1 cellular context compared by ENCODE assay signal in the genomic region with DNA sequence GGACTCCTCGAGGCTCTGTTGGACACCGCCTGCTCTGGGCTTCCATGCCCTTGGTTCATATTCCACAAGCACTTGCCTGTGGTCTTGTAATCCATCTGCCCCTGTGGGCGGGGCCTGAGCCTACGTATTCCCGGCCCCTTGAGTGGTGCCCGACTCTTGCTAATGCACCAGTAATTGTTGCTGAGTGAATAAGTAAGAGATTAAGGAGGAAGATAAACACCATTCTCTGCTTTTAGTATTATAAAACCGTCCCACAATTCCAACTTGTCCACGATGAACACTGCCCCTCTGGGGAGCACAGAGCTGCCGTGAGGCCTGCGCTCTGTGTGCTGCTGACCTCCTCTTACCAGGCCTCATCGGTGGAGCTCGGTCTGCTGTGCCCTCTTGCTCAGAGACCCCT.
TF ChIP-seq lines count a peak whose summit lies in the region.

No MANE protein-coding gene starts in this region.

TF ChIP-seq in HepG2, 621 proteins besides CTCF, POLR2A, EP300 and RAD21 (continued from another document):
- TF ChIP-seq, protein P1, sequence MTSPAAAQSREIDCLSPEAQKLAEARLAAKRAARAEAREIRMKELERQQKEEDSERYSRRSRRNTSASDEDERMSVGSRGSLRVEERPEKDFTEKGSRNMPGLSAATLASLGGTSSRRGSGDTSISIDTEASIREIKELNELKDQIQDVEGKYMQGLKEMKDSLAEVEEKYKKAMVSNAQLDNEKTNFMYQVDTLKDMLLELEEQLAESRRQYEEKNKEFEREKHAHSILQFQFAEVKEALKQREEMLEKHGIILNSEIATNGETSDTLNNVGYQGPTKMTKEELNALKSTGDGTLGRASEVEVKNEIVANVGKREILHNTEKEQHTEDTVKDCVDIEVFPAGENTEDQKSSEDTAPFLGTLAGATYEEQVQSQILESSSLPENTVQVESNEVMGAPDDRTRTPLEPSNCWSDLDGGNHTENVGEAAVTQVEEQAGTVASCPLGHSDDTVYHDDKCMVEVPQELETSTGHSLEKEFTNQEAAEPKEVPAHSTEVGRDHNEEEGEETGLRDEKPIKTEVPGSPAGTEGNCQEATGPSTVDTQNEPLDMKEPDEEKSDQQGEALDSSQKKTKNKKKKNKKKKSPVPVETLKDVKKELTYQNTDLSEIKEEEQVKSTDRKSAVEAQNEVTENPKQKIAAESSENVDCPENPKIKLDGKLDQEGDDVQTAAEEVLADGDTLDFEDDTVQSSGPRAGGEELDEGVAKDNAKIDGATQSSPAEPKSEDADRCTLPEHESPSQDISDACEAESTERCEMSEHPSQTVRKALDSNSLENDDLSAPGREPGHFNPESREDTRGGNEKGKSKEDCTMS (CRISPR knock-in tag; conservative IDR thresholded peaks at IDR 0.05) = no peak
- TF ChIP-seq ZNF879 (CRISPR knock-in tag; IDR thresholded peaks at IDR 0.05) (no peak), KMT2A (CRISPR knock-in tag; IDR thresholded peaks at IDR 0.05) (no peak), SIX1 (CRISPR knock-in tag; IDR thresholded peaks at IDR 0.05; ENCODE audit: borderline replicate concordance) (no peak), HHEX (CRISPR knock-in tag; IDR thresholded peaks at IDR 0.05) (no peak), ZNF749 (CRISPR knock-in tag; IDR thresholded peaks at IDR 0.05; ENCODE audit: borderline replicate concordance) (no peak), ZNF251 (CRISPR knock-in tag; IDR thresholded peaks at IDR 0.05) (no peak)
- TF ChIP-seq, protein P2, sequence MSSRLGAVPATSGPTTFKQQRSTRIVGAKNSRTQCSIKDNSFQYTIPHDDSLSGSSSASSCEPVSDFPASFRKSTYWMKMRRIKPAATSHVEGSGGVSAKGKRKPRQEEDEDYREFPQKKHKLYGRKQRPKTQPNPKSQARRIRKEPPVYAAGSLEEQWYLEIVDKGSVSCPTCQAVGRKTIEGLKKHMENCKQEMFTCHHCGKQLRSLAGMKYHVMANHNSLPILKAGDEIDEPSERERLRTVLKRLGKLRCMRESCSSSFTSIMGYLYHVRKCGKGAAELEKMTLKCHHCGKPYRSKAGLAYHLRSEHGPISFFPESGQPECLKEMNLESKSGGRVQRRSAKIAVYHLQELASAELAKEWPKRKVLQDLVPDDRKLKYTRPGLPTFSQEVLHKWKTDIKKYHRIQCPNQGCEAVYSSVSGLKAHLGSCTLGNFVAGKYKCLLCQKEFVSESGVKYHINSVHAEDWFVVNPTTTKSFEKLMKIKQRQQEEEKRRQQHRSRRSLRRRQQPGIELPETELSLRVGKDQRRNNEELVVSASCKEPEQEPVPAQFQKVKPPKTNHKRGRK (CRISPR knock-in tag; IDR thresholded peaks at IDR 0.05) = no peak
- TF ChIP-seq, protein P3, sequence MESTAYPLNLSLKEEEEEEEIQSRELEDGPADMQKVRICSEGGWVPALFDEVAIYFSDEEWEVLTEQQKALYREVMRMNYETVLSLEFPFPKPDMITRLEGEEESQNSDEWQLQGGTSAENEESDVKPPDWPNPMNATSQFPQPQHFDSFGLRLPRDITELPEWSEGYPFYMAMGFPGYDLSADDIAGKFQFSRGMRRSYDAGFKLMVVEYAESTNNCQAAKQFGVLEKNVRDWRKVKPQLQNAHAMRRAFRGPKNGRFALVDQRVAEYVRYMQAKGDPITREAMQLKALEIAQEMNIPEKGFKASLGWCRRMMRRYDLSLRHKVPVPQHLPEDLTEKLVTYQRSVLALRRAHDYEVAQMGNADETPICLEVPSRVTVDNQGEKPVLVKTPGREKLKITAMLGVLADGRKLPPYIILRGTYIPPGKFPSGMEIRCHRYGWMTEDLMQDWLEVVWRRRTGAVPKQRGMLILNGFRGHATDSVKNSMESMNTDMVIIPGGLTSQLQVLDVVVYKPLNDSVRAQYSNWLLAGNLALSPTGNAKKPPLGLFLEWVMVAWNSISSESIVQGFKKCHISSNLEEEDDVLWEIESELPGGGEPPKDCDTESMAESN (CRISPR knock-in tag; conservative IDR thresholded peaks at IDR 0.05) = no peak
- TF ChIP-seq, protein P4, sequence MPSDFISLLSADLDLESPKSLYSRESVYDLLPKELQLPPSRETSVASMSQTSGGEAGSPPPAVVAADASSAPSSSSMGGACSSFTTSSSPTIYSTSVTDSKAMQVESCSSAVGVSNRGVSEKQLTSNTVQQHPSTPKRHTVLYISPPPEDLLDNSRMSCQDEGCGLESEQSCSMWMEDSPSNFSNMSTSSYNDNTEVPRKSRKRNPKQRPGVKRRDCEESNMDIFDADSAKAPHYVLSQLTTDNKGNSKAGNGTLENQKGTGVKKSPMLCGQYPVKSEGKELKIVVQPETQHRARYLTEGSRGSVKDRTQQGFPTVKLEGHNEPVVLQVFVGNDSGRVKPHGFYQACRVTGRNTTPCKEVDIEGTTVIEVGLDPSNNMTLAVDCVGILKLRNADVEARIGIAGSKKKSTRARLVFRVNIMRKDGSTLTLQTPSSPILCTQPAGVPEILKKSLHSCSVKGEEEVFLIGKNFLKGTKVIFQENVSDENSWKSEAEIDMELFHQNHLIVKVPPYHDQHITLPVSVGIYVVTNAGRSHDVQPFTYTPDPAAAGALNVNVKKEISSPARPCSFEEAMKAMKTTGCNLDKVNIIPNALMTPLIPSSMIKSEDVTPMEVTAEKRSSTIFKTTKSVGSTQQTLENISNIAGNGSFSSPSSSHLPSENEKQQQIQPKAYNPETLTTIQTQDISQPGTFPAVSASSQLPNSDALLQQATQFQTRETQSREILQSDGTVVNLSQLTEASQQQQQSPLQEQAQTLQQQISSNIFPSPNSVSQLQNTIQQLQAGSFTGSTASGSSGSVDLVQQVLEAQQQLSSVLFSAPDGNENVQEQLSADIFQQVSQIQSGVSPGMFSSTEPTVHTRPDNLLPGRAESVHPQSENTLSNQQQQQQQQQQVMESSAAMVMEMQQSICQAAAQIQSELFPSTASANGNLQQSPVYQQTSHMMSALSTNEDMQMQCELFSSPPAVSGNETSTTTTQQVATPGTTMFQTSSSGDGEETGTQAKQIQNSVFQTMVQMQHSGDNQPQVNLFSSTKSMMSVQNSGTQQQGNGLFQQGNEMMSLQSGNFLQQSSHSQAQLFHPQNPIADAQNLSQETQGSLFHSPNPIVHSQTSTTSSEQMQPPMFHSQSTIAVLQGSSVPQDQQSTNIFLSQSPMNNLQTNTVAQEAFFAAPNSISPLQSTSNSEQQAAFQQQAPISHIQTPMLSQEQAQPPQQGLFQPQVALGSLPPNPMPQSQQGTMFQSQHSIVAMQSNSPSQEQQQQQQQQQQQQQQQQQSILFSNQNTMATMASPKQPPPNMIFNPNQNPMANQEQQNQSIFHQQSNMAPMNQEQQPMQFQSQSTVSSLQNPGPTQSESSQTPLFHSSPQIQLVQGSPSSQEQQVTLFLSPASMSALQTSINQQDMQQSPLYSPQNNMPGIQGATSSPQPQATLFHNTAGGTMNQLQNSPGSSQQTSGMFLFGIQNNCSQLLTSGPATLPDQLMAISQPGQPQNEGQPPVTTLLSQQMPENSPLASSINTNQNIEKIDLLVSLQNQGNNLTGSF (CRISPR knock-in tag; IDR thresholded peaks at IDR 0.05) = no peak
TF ChIP-seq in HepG2: peak in this region for 0.
